16 cellular contexts compared by ENCODE assay signal in the genomic region with DNA sequence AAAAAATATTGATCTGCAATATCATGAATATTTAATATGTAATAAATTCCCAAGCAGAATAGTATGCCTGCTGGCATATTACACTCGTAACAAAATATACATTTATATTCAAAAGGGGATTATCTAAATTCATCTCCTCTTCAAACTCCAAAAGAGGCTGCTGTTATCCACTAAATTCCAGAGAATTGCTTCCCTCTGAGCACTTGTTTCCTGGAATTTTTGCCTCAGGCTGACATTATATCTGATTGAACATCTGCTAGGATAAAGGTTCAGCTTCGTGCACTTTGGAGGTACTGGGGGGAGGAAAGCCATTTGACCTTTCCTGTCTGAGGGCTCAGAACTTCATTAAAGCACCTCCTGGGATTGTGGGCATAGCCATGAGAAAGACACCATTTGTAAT. TPM values are rescaled to one million over a fixed set of nuclear protein-coding genes. Genes with fewer than 3 reads are reported as not detected.
"Had no signal": no experiment of that assay in that cellular context is flagged by ENCODE, and none has a peak within 500 bp of the region (broad histone marks: within the 10 kb centered on the region; RNA-seq: fewer than 3 reads in every experiment).

No MANE protein-coding gene starts in this region.

- DNase-seq: activated CD4-positive, alpha-beta T cell treated with anti-CD3 and anti-CD28 coated beads, Interleukin-2, amount 50 U/mL, for 4 hours; activated CD8-positive, alpha-beta memory T cell treated with anti-CD3 and anti-CD28 coated beads, Interleukin-2, amount 10 ng/mL, durations not matched to agents 7 days and 5 days; activated gamma-delta T cell; activated naive CD8-positive, alpha-beta T cell treated with anti-CD3 and anti-CD28 coated beads for 36 hours; activated T-cell treated with anti-CD3 and anti-CD28 coated beads, Interleukin-2, amount 50 U/mL, for 24 hours; foreskin melanocyte; heart right ventricle; left ventricle myocardium superior; posterior cingulate gyrus; thyroid gland had no signal

- H3K9me3 ChIP-seq: breast epithelium, thyroid gland, vagina had no signal

- H3K4me3 Mint-ChIP-seq: activated CD8-positive, alpha-beta memory T cell treated with anti-CD3 and anti-CD28 coated beads, Interleukin-2, amount 10 ng/mL, durations not matched to agents 7 days and 5 days; activated naive CD8-positive, alpha-beta T cell treated with anti-CD3 and anti-CD28 coated beads for 36 hours; activated T-cell treated with anti-CD3 and anti-CD28 coated beads, Interleukin-2, amount 50 U/mL, for 24 hours; stimulated activated effector memory CD8-positive, alpha-beta T cell treated with anti-CD3 and anti-CD28 coated beads, Interleukin-12 subunit alpha, Interleukin-12 subunit beta, amount 100 ng/mL, for 72 hours; T-helper 2 cell treated with Interferon-gamma antibody and Interleukin-4, amounts not matched to agents 5 μg/mL and 100 μg/mL, for 36 hours had no signal

- H3K27ac Mint-ChIP-seq: activated CD8-positive, alpha-beta memory T cell treated with anti-CD3 and anti-CD28 coated beads, Interleukin-2, amount 10 ng/mL, durations not matched to agents 7 days and 5 days; activated naive CD8-positive, alpha-beta T cell treated with anti-CD3 and anti-CD28 coated beads for 36 hours; activated T-cell treated with anti-CD3 and anti-CD28 coated beads, Interleukin-2, amount 50 U/mL, for 24 hours; stimulated activated effector memory CD8-positive, alpha-beta T cell treated with anti-CD3 and anti-CD28 coated beads, Interleukin-12 subunit alpha, Interleukin-12 subunit beta, amount 100 ng/mL, for 72 hours; T-helper 2 cell treated with Interferon-gamma antibody and Interleukin-4, amounts not matched to agents 5 μg/mL and 100 μg/mL, for 36 hours had no signal

- H3K4me1 ChIP-seq: breast epithelium had no signal

- H3K36me3 ChIP-seq: breast epithelium, heart right ventricle, thyroid gland, vagina had no signal

- H3K9me3 Mint-ChIP-seq: activated naive CD8-positive, alpha-beta T cell treated with anti-CD3 and anti-CD28 coated beads for 36 hours; activated T-cell treated with anti-CD3 and anti-CD28 coated beads, Interleukin-2, amount 50 U/mL, for 24 hours; stimulated activated effector memory CD8-positive, alpha-beta T cell treated with anti-CD3 and anti-CD28 coated beads, Interleukin-12 subunit alpha, Interleukin-12 subunit beta, amount 100 ng/mL, for 72 hours; T-helper 2 cell treated with Interferon-gamma antibody and Interleukin-4, amounts not matched to agents 5 μg/mL and 100 μg/mL, for 36 hours had no signal

- H3K4me3 ChIP-seq: breast epithelium, heart right ventricle, thyroid gland, vagina had no signal

- H3K36me3 Mint-ChIP-seq: activated CD8-positive, alpha-beta memory T cell treated with anti-CD3 and anti-CD28 coated beads, Interleukin-2, amount 10 ng/mL, durations not matched to agents 7 days and 5 days; activated naive CD8-positive, alpha-beta T cell treated with anti-CD3 and anti-CD28 coated beads for 36 hours; stimulated activated effector memory CD8-positive, alpha-beta T cell treated with anti-CD3 and anti-CD28 coated beads, Interleukin-12 subunit alpha, Interleukin-12 subunit beta, amount 100 ng/mL, for 72 hours had no signal

- H3K27me3 ChIP-seq: breast epithelium, thyroid gland, vagina had no signal

- H3K4me1 Mint-ChIP-seq: activated naive CD8-positive, alpha-beta T cell treated with anti-CD3 and anti-CD28 coated beads for 36 hours had no signal

RNA-seq across cellular contexts. Expression of a gene that starts 4.3 kb away (rescaled TPM):
- total RNA-seq: activated CD8-positive, alpha-beta memory T cell treated with anti-CD3 and anti-CD28 coated beads, Interleukin-2, amount 10 ng/mL, durations not matched to agents 7 days and 5 days; activated naive CD8-positive, alpha-beta T cell treated with anti-CD3 and anti-CD28 coated beads for 36 hours; breast epithelium; kidney epithelial cell; mesenteric fat pad; thyroid gland; vagina had no signal
